In the genomic region with DNA sequence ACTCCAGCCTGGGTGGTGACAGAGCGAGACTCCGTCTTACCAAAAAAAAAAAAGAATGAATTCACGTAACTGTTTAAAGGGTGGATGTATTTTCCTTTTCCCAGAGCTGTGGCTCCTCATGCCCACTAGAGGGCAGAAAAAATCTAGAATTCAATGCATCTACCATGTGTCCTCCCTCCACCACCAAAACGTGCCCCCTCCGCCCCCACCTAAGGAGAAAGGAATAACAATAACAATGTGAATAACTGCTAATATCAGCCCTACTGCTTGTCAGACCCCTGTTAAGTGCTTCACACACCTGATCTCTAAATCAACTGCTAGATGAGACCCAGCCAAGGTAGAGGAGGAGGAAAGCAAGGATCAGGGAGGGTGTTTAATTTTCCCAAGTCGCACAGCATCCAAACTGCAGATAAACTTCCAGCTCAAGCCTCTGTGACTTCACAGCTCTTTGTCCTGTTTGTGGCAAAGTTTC, we compare ENCODE assay signal across 9 cellular contexts. TPM values are rescaled to one million over a fixed set of nuclear protein-coding genes. Genes with fewer than 3 reads are reported as not detected.
A peak's percentile ranks its signal among the peaks of the same experiment; 100 is the strongest.
DNase-seq lines count a peak whose midpoint lies in the region; ATAC-seq and TF ChIP-seq lines count a peak whose summit lies in the region.
"Had no signal": no experiment of that assay in that cellular context is flagged by ENCODE, and none has a peak within 500 bp of the region (broad histone marks: within the 10 kb centered on the region; RNA-seq: fewer than 3 reads in every experiment).

No MANE protein-coding gene starts in this region.

- ATAC-seq in GM21723 (IDR thresholded peaks at IDR 0.05; ENCODE audit: unreplicated experiment) = no peak

- TF ChIP-seq CTCF in RWPE1 (conservative IDR thresholded peaks at IDR 0.05; ENCODE audit: low read depth) = peak; percentile 75

- H3K4me3 ChIP-seq in H7 (ENCODE audit: insufficient read depth, low read depth, low read length) = no peak overlapping the region
- H3K4me3 ChIP-seq: SK-N-MC had no signal

- POLR2A ChIA-PET in RWPE1 (lab: Yijun Ruan, JAX; ENCODE audit: low non-redundant PET) = no interaction called here

- no peak overlapping the region for H3K27ac ChIP-seq in RWPE1
- H3K27ac ChIP-seq: SK-N-MC had no signal

- DNase-seq in COLO829 (ENCODE audit: low spot score) (peak; percentile 60), H7 (peak; percentile 86), RWPE1 (ENCODE audit: low spot score) (peak; percentile 57), dedifferentiated amniotic fluid mesenchymal stem cell (ENCODE audit: extremely low spot score) (peak; percentile 43), myocyte (ENCODE audit: low read depth) (peak; percentile 26), hypothalamus (lab: John Stamatoyannopoulos, UW) (no peak), COLO668 (lab: John Stamatoyannopoulos, UW; ENCODE audit: unreplicated experiment) (no peak)

- no peaks in the 10 kb centered on the region; the same call in 1 of the 2 replicates for H3K27me3 ChIP-seq in H7 (ENCODE audit: control insufficient read depth, insufficient read depth, low read length)

- CTCF ChIA-PET in RWPE1 (lab: Yijun Ruan, JAX) = interaction anchor here (0.6 to 1.2 kb wide), 5 partner anchors 8 to 1042 kb away, joined by 3 to 7 read pairs (median 4); no protein-coding TSS in a partner anchor

- no peaks in the 10 kb centered on the region for H3K36me3 ChIP-seq in H7 (replicated peaks; ENCODE audit: control insufficient read depth, insufficient read depth, low read length)

RNA-seq across cellular contexts. Expression of a gene that starts 20.2 kb away (rescaled TPM):
- total RNA-seq in H7 (2014; rRNA removed; shearing (Covaris generic)) = 2.8 and 3.3 TPM in 2 replicates
- 0.03 and 0.16 TPM in 2 replicates for total RNA-seq in myocyte
- polyA plus RNA-seq in myocyte (2012) = 0.05 TPM

RNA-seq across cellular contexts. Expression of a gene that starts 44.6 kb away (rescaled TPM):
- total RNA-seq in H7 (2014; rRNA removed; shearing (Covaris generic)) = 17.4 and 23.9 TPM in 2 replicates
- 89.0 and 102 TPM in 2 replicates for total RNA-seq in myocyte
- 53.7 TPM for polyA plus RNA-seq in myocyte (2012)

Comparison
In these comparisons a context has a peak if more than half of its experiments do, and no peak if none do; other contexts are left out.
1. DNase-seq: peak in COLO829 (single experiment), H7 (single experiment), RWPE1 (single experiment), dedifferentiated amniotic fluid mesenchymal stem cell (single experiment) and myocyte (single experiment); none in hypothalamus (0 of 51) and COLO668 (single experiment).